ENCODE assay signal across 1 cellular context in the genomic region with DNA sequence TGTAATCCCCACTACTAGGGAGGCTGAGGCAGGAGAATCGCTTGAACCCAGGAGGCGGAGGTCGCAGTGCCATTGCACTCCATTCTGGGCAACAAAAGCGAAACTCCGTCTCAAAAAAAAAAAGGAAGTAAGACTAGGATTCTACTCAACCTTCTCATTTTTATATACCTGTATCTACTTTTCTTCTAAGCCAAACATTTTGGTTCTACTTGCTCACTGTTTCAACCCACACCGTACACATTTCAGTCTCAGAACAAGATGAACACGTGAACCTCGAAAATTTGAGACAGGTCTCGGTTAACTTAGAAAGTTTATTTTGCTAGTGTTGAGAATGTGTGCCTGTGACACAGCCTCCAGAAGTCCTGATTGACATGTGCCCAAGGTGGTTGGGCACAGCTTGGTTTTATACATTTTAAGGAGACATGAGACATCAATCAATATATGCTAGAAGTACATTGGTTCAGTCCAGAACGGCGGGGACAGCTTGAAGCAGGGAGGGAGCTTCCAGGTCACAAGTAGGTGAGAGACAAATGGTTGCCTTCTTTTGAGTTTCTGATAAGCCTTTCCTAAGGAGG.
TF ChIP-seq lines count a peak whose summit lies in the region.

No MANE protein-coding gene starts in this region.

TF ChIP-seq in GM12878, 131 proteins besides CTCF, POLR2A, EP300 and RAD21:
- TF ChIP-seq, protein P1, sequence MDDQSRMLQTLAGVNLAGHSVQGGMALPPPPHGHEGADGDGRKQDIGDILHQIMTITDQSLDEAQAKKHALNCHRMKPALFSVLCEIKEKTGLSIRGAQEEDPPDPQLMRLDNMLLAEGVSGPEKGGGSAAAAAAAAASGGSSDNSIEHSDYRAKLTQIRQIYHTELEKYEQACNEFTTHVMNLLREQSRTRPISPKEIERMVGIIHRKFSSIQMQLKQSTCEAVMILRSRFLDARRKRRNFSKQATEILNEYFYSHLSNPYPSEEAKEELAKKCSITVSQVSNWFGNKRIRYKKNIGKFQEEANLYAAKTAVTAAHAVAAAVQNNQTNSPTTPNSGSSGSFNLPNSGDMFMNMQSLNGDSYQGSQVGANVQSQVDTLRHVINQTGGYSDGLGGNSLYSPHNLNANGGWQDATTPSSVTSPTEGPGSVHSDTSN (IDR thresholded peaks at IDR 0.05; ENCODE audit: insufficient replicate concordance, low read depth, low read length): peak; percentile 8
- TF ChIP-seq IKZF2 (IDR thresholded peaks at IDR 0.05): no peak
- TF ChIP-seq, protein P2, sequence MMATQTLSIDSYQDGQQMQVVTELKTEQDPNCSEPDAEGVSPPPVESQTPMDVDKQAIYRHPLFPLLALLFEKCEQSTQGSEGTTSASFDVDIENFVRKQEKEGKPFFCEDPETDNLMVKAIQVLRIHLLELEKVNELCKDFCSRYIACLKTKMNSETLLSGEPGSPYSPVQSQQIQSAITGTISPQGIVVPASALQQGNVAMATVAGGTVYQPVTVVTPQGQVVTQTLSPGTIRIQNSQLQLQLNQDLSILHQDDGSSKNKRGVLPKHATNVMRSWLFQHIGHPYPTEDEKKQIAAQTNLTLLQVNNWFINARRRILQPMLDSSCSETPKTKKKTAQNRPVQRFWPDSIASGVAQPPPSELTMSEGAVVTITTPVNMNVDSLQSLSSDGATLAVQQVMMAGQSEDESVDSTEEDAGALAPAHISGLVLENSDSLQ (IDR thresholded peaks at IDR 0.05): peak; percentile 82
